22 cellular contexts compared by ENCODE assay signal in genomic region chr11:63565728-63566127, GRCh38. TPM values are rescaled to one million over a fixed set of nuclear protein-coding genes. Genes with fewer than 3 reads are reported as not detected.
DNase-seq lines count a peak whose midpoint lies in the region; ATAC-seq, FAIRE-seq and TF ChIP-seq lines count a peak whose summit lies in the region.
"Had no signal": no experiment of that assay in that cellular context is flagged by ENCODE, and none has a peak within 500 bp of the region (broad histone marks: within the 10 kb centered on the region; RNA-seq: fewer than 3 reads in every experiment).

No MANE protein-coding gene starts in this region.

- intact Hi-C loops in left ventricle myocardium inferior (cut with micrococcal nuclease) (no loop called here), Right ventricle myocardium superior (cut with DNase I) (no loop called here)

- no peaks in the 10 kb centered on the region for H3K9me3 Mint-ChIP-seq in immature natural killer cell
- H3K9me3 Mint-ChIP-seq in activated CD8-positive, alpha-beta T cell treated with anti-CD3 and anti-CD28 coated beads, Interleukin-2, amount 10 ng/mL, durations not matched to agents 7 days and 5 days (ENCODE audit: insufficient read depth) = no peaks in the 10 kb centered on the region
- H3K9me3 Mint-ChIP-seq: activated CD4-positive, alpha-beta T cell treated with anti-CD3 and anti-CD28 coated beads, Interleukin-2, amount 10 ng/mL, durations not matched to agents 24 days and 14 days; naive thymus-derived CD8-positive, alpha-beta T cell had no signal

- POLR2A ChIA-PET in activated CD8-positive, alpha-beta T cell treated with anti-CD3 and anti-CD28 coated beads, Interleukin-2, amount 10 ng/mL, durations not matched to agents 7 days and 5 days (lab: Charles Lee) = interaction anchor here (5.5 kb wide), 1 partner anchor 29 kb away, joined by 27 read pairs; the partner anchor contains the start of gene PLAAT4

- TF ChIP-seq CTCF in left ventricle myocardium inferior (IDR thresholded peaks at IDR 0.05; ENCODE audit: borderline replicate concordance) = no peak
- TF ChIP-seq CTCF in bronchial epithelial cell (IDR thresholded peaks at IDR 0.05; ENCODE audit: insufficient read depth, low read length, severe bottlenecking) = no peak
- no peak for TF ChIP-seq CTCF in upper lobe of left lung (IDR thresholded peaks at IDR 0.05)

- ATAC-seq in Right ventricle myocardium superior (ENCODE audit: poor library complexity) = no peak
- no peak for ATAC-seq in upper lobe of left lung (ENCODE audit: low FRiP score in 2 of 2)
- ATAC-seq in activated CD8-positive, alpha-beta T cell treated with anti-CD3 and anti-CD28 coated beads, Interleukin-2, amount 10 ng/mL, durations not matched to agents 7 days and 5 days = no peak
- ATAC-seq: naive thymus-derived CD8-positive, alpha-beta T cell; Right ventricle myocardium inferior had no signal

- H3K4me1 Mint-ChIP-seq in immature natural killer cell = peaks cover 57 to 68% of the 10 kb centered on the region in 2 donors
- H3K4me1 Mint-ChIP-seq in activated CD8-positive, alpha-beta T cell treated with anti-CD3 and anti-CD28 coated beads, Interleukin-2, amount 10 ng/mL, durations not matched to agents 7 days and 5 days (ENCODE audit: low read depth) = peaks cover 56% of the 10 kb centered on the region

- H3K27ac Mint-ChIP-seq in immature natural killer cell = peak overlapping the region in 5 of 6 donors; percentile 65 to 93 (median 78)
- H3K27ac Mint-ChIP-seq in activated CD8-positive, alpha-beta T cell treated with anti-CD3 and anti-CD28 coated beads, Interleukin-2, amount 10 ng/mL, durations not matched to agents 7 days and 5 days = no peak overlapping the region

- H3K27me3 ChIP-seq in left ventricle myocardium inferior (ENCODE audit: low read depth) = no peaks in the 10 kb centered on the region
- H3K27me3 ChIP-seq in bronchial epithelial cell (ENCODE audit: control insufficient read depth, insufficient read depth, low read length) = no peaks in the 10 kb centered on the region
- no peaks in the 10 kb centered on the region for H3K27me3 ChIP-seq in upper lobe of left lung
- no peaks in the 10 kb centered on the region for H3K27me3 ChIP-seq in MG63

- H3K4me1 ChIP-seq in left ventricle myocardium inferior = peaks cover 24% of the 10 kb centered on the region
- H3K4me1 ChIP-seq in upper lobe of left lung = peaks cover 7 to 29% (median 19%) of the 10 kb centered on the region in 4 donors

- H3K4me3 ChIP-seq in left ventricle myocardium inferior (no peak overlapping the region), bronchial epithelial cell (ENCODE audit: low read depth, low read length) (no peak overlapping the region), upper lobe of left lung (no peak overlapping the region), MG63 (no peak overlapping the region)

- TF ChIP-seq EP300 in upper lobe of left lung (IDR thresholded peaks at IDR 0.05) = no peak

- H3K36me3 ChIP-seq in left ventricle myocardium inferior (no peaks in the 10 kb centered on the region), bronchial epithelial cell (ENCODE audit: control insufficient read depth, insufficient read depth, low read length) (no peaks in the 10 kb centered on the region), upper lobe of left lung (no peaks in the 10 kb centered on the region), MG63 (no peaks in the 10 kb centered on the region)

- CTCF ChIA-PET in activated CD8-positive, alpha-beta T cell treated with anti-CD3 and anti-CD28 coated beads, Interleukin-2, amount 10 ng/mL, durations not matched to agents 7 days and 5 days (lab: Charles Lee) = interaction anchor here (2.1 to 6.4 kb wide), 3 partner anchors 9 to 87 kb away, joined by 7 to 39 read pairs (median 10); no protein-coding TSS in a partner anchor

- H3K36me3 Mint-ChIP-seq in immature natural killer cell = no peaks in the 10 kb centered on the region
- H3K36me3 Mint-ChIP-seq in activated CD8-positive, alpha-beta T cell treated with anti-CD3 and anti-CD28 coated beads, Interleukin-2, amount 10 ng/mL, durations not matched to agents 7 days and 5 days (ENCODE audit: low read depth) = no peaks in the 10 kb centered on the region
- H3K36me3 Mint-ChIP-seq: naive thymus-derived CD8-positive, alpha-beta T cell had no signal

- 98% methylated on average over 4 of the region's 4 CpGs for WGBS in upper lobe of left lung, 2 donors

- FAIRE-seq in bronchial epithelial cell (lab: Jason Lieb, UNC) = peak; percentile 43
- FAIRE-seq: A204.1 had no signal

- no peak overlapping the region for H3K4me3 Mint-ChIP-seq in immature natural killer cell
- no peak overlapping the region for H3K4me3 Mint-ChIP-seq in activated CD8-positive, alpha-beta T cell treated with anti-CD3 and anti-CD28 coated beads, Interleukin-2, amount 10 ng/mL, durations not matched to agents 7 days and 5 days
- H3K4me3 Mint-ChIP-seq: activated CD4-positive, alpha-beta T cell treated with anti-CD3 and anti-CD28 coated beads, Interleukin-2, amount 10 ng/mL, durations not matched to agents 24 days and 14 days had no signal

- no peak for TF ChIP-seq POLR2A in upper lobe of left lung (IDR thresholded peaks at IDR 0.05)

- no peak for DNase-seq in left ventricle myocardium inferior
- no peak for DNase-seq in Right ventricle myocardium superior
- peak; percentile 88 for DNase-seq in bronchial epithelial cell (ENCODE audit: low read depth)
- no peak for DNase-seq in immature natural killer cell
- DNase-seq in upper lobe of left lung = no peak
- no peak for DNase-seq in NCI-H226
- no peak for DNase-seq in activated CD8-positive, alpha-beta T cell treated with anti-CD3 and anti-CD28 coated beads, Interleukin-2, amount 10 ng/mL, durations not matched to agents 7 days and 5 days
- no peak for DNase-seq in MG63
- DNase-seq: activated CD4-positive, alpha-beta T cell treated with anti-CD3 and anti-CD28 coated beads, Interleukin-2, amount 10 ng/mL, durations not matched to agents 24 days and 14 days; activated CD8-positive, alpha-beta memory T cell treated with anti-CD3 and anti-CD28 coated beads, Interleukin-2, amount 50 U/mL, for 48 hours; activated gamma-delta T cell; amniotic stem cell; DMS53; naive thymus-derived CD8-positive, alpha-beta T cell; NCI-H2029; NCI-H510A treated with DMSO at 0.1 percent for 48 hours had no signal

- H3K27ac ChIP-seq in left ventricle myocardium inferior (replicated peaks) (peak overlapping the region; percentile 80), upper lobe of left lung (peak overlapping the region; percentile 71 to 82 (median 74))
- H3K27ac ChIP-seq: C4-2B had no signal

- no peaks in the 10 kb centered on the region for H3K9me3 ChIP-seq in left ventricle myocardium inferior (replicated peaks)
- no peaks in the 10 kb centered on the region for H3K9me3 ChIP-seq in upper lobe of left lung
- 0 out of 2 replicates have a peak, but pooled peaks cover 2% of the 10 kb centered on the region for H3K9me3 ChIP-seq in MG63

- H3K27me3 Mint-ChIP-seq in immature natural killer cell (ENCODE audit: low read depth in 3 of 3) = peaks cover 3 to 10% (median 9%) of the 10 kb centered on the region in 3 donors
- H3K27me3 Mint-ChIP-seq in activated CD8-positive, alpha-beta T cell treated with anti-CD3 and anti-CD28 coated beads, Interleukin-2, amount 10 ng/mL, durations not matched to agents 7 days and 5 days (ENCODE audit: low read depth) = peaks cover 2% of the 10 kb centered on the region
- H3K27me3 Mint-ChIP-seq: naive thymus-derived CD8-positive, alpha-beta T cell had no signal

RNA-seq across cellular contexts. Expression of gene PLAAT2, which starts 2.5 kb away (rescaled TPM):
- total RNA-seq in left ventricle myocardium inferior (not detected), Right ventricle myocardium superior (0.73 TPM), bronchial epithelial cell (0.64 and 1.3 TPM in 2 replicates), upper lobe of left lung (10 to 100 TPM in 1 of 6 donors, 1 to 10 TPM in 5; 1.9 to 10.5 (median 5.5) TPM)
- 1 to 10 TPM in 2 of 3 donors, not detected in 1; 2.8 to 3.0 TPM for polyA plus RNA-seq in immature natural killer cell
- under 1 TPM in 1 of 2 experiments, not detected in 1; 0.57 TPM for total RNA-seq in activated CD8-positive, alpha-beta T cell treated with anti-CD3 and anti-CD28 coated beads, Interleukin-2, amount 10 ng/mL, durations not matched to agents 7 days and 5 days
- not detected in 2 replicates for total RNA-seq in MG63 (2014; rRNA removed; shearing (Covaris generic); ENCODE audit: low replicate concordance)
- total RNA-seq: activated CD4-positive, alpha-beta T cell treated with anti-CD3 and anti-CD28 coated beads, Interleukin-2, amount 10 ng/mL, durations not matched to agents 24 days and 14 days; cardiac septum; fibroblast of lung; naive thymus-derived CD8-positive, alpha-beta T cell; urinary bladder had no signal
- polyA plus RNA-seq: fibroblast of lung, urinary bladder had no signal

RNA-seq across cellular contexts. Expression of gene PLAAT4, which starts 29.1 kb away (rescaled TPM):
- total RNA-seq in left ventricle myocardium inferior (15.5 TPM), Right ventricle myocardium superior (28.3 TPM), bronchial epithelial cell (0.79 and 2.8 TPM in 2 replicates), upper lobe of left lung (100 to 1,000 TPM in 5 of 6 donors, 10 to 100 TPM in 1; 91.1 to 272 (median 192) TPM)
- polyA plus RNA-seq in immature natural killer cell = 100 to 1,000 TPM; 886 to 933 (median 906) TPM
- total RNA-seq in activated CD8-positive, alpha-beta T cell treated with anti-CD3 and anti-CD28 coated beads, Interleukin-2, amount 10 ng/mL, durations not matched to agents 7 days and 5 days = 10 to 100 TPM; 97.5 to 99.8 TPM
- 33.9 and 56.1 TPM in 2 replicates for total RNA-seq in MG63 (2014; rRNA removed; shearing (Covaris generic); ENCODE audit: low replicate concordance)

RNA-seq across cellular contexts. Expression of gene PLAAT3, which starts 48.5 kb away (rescaled TPM):
- total RNA-seq in left ventricle myocardium inferior = 144 TPM
- total RNA-seq in Right ventricle myocardium superior = 169 TPM
- 0.51 and 2.1 TPM in 2 replicates for total RNA-seq in bronchial epithelial cell
- polyA plus RNA-seq in immature natural killer cell = 10 to 100 TPM; 63.6 to 85.2 (median 84.6) TPM
- total RNA-seq in upper lobe of left lung = 100 to 1,000 TPM in 3 of 6 donors, 10 to 100 TPM in 3; 36.7 to 128 (median 89.5) TPM
- 10 to 100 TPM in 1 of 2 experiments, 1 to 10 TPM in 1; 9.7 to 10.4 TPM for total RNA-seq in activated CD8-positive, alpha-beta T cell treated with anti-CD3 and anti-CD28 coated beads, Interleukin-2, amount 10 ng/mL, durations not matched to agents 7 days and 5 days
- 13.6 and 28.8 TPM in 2 replicates for total RNA-seq in MG63 (2014; rRNA removed; shearing (Covaris generic); ENCODE audit: low replicate concordance)

RNA-seq across cellular contexts. Expression of gene LGALS12, which starts 59.8 kb away (rescaled TPM):
- 0.25 TPM for total RNA-seq in left ventricle myocardium inferior
- 1.2 TPM for total RNA-seq in Right ventricle myocardium superior
- total RNA-seq in bronchial epithelial cell = not detected in 2 replicates
- polyA plus RNA-seq in immature natural killer cell = 1 to 10 TPM in 1 of 3 donors, not detected in 2; 1.7 TPM
- total RNA-seq in upper lobe of left lung = 1 to 10 TPM in 1 of 6 donors, under 1 TPM in 3, not detected in 2; 0.61 to 1.8 (median 0.76) TPM
- total RNA-seq in activated CD8-positive, alpha-beta T cell treated with anti-CD3 and anti-CD28 coated beads, Interleukin-2, amount 10 ng/mL, durations not matched to agents 7 days and 5 days = not detected
- 1.5 and 2.0 TPM in 2 replicates for total RNA-seq in MG63 (2014; rRNA removed; shearing (Covaris generic); ENCODE audit: low replicate concordance)
- total RNA-seq: activated CD4-positive, alpha-beta T cell treated with anti-CD3 and anti-CD28 coated beads, Interleukin-2, amount 10 ng/mL, durations not matched to agents 24 days and 14 days; fibroblast of lung; naive thymus-derived CD8-positive, alpha-beta T cell had no signal
- polyA plus RNA-seq: fibroblast of lung; naive thymus-derived CD8-positive, alpha-beta T cell had no signal
